ENCODE assay signal across 15 cellular contexts in the genomic region with DNA sequence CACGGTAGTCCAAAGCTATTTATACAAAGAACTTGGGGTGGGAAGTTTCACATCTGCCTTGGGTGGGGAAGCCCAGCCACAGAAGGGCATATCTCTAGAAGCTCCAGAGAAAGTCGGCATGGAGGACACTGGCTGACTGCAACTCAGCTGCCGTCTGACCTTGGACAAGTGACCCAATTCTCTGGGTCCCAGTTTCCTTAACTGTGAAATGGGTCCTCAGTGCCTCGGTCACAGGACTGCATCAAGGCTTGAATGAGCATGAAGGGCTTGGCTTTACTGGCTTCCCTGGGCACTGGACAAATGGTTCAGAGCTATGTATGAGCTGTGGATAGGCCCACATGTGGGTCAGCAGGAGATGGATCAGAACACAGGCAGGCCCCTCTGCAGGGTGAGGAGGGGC. TPM values are rescaled to one million over a fixed set of nuclear protein-coding genes. Genes with fewer than 3 reads are reported as not detected.
A peak's percentile ranks its signal among the peaks of the same experiment; 100 is the strongest.
DNase-seq lines count a peak whose midpoint lies in the region; ATAC-seq, FAIRE-seq and TF ChIP-seq lines count a peak whose summit lies in the region.
"Had no signal": no experiment of that assay in that cellular context is flagged by ENCODE, and none has a peak within 500 bp of the region (broad histone marks: within the 10 kb centered on the region; RNA-seq: fewer than 3 reads in every experiment).

No MANE protein-coding gene starts in this region.

- no peaks in the 10 kb centered on the region for H3K9me3 Mint-ChIP-seq in activated CD8-positive, alpha-beta T cell treated with anti-CD3 and anti-CD28 coated beads, Interleukin-2, amount 10 ng/mL, durations not matched to agents 7 days and 5 days (ENCODE audit: insufficient read depth)
- H3K9me3 Mint-ChIP-seq in immature natural killer cell = no peaks in the 10 kb centered on the region
- H3K9me3 Mint-ChIP-seq: nephron had no signal

- H3K9ac ChIP-seq in HepG2 (ENCODE audit: insufficient read depth, low read depth, low read length) = no peak overlapping the region

- no peak for TF ChIP-seq POLR2A in HepG2 (IDR thresholded peaks at IDR 0.05; ENCODE audit: insufficient read depth in 1 of 2, low read depth in 2 of 2, low read length in 2 of 2)
- no peak for TF ChIP-seq POLR2A in right lobe of liver (IDR thresholded peaks at IDR 0.05)

- H3K4me3 ChIP-seq in HepG2 (replicated peaks in 1 of 3; ENCODE audit: insufficient read depth in 1 of 3, low read depth in 2 of 3, low read length in 3 of 3) (no peak overlapping the region), right lobe of liver (no peak overlapping the region), aorta (ENCODE audit: low read length in 2 of 2) (no peak overlapping the region)
- H3K4me3 ChIP-seq: adrenal gland, gastrocnemius medialis had no signal

- H2AFZ ChIP-seq in HepG2 (ENCODE audit: low read length) = no peak overlapping the region

- no peak for TF ChIP-seq RAD21 in HepG2 (CRISPR knock-in tag; IDR thresholded peaks at IDR 0.05)

- H3K4me1 ChIP-seq in HepG2 (ENCODE audit: insufficient read depth, low read length) = peaks cover 78% of the 10 kb centered on the region
- peaks cover 0 to 16% (median 3%) of the 10 kb centered on the region in 4 donors for H3K4me1 ChIP-seq in right lobe of liver
- no peaks in the 10 kb centered on the region for H3K4me1 ChIP-seq in aorta (ENCODE audit: control insufficient read depth in 1 of 2, insufficient read depth in 2 of 2, low read length in 2 of 2)
- H3K4me1 ChIP-seq: gastrocnemius medialis had no signal

- CTCF ChIA-PET in HepG2 (lab: Yijun Ruan, JAX; ENCODE audit: low intra/inter-chr PET ratio, low total read pairs) = no interaction called here
- CTCF ChIA-PET in activated CD8-positive, alpha-beta T cell treated with anti-CD3 and anti-CD28 coated beads, Interleukin-2, amount 10 ng/mL, durations not matched to agents 7 days and 5 days (lab: Charles Lee) = interaction anchor here (8.4 to 12.2 kb wide), 2 partner anchors 11 to 123 kb away, joined by 241 to 285 read pairs; no protein-coding TSS in a partner anchor

- no TSS peak for BruUV-seq in HepG2 (replicated peaks; lab: Mats Ljungman, UMichigan)

- H3K9me3 ChIP-seq in HepG2 (ENCODE audit: low read length) = no peaks in the 10 kb centered on the region
- no peaks in the 10 kb centered on the region for H3K9me3 ChIP-seq in right lobe of liver
- no peaks in the 10 kb centered on the region for H3K9me3 ChIP-seq in aorta (ENCODE audit: control insufficient read depth, low read length)
- H3K9me3 ChIP-seq: adrenal gland, gastrocnemius medialis had no signal

- intact Hi-C loops in HepG2 (cut with micrococcal nuclease; ENCODE audit: unreplicated experiment) (loop anchor here (10.0 kb wide), 1 partner anchor 248 kb away; no protein-coding TSS in a partner anchor), right lobe of liver (cut with DNase I) (no loop called here), aorta (cut with DNase I) (loop anchor here in 1 of 2 donors (10.0 kb wide), 1 partner anchor 248 kb away; no protein-coding TSS in a partner anchor)

- peaks cover 1 to 4% of the 10 kb centered on the region in 2 experiments; a peak in 2 of 5 replicates for H3K36me3 ChIP-seq in HepG2 (replicated peaks in 1 of 2; ENCODE audit: control insufficient read depth in 1 of 2, insufficient read depth in 2 of 2, low read length in 2 of 2)
- no peaks in the 10 kb centered on the region for H3K36me3 ChIP-seq in right lobe of liver
- no peaks in the 10 kb centered on the region for H3K36me3 ChIP-seq in aorta (ENCODE audit: control insufficient read depth in 1 of 2, insufficient read depth in 2 of 2, low read length in 1 of 2)
- H3K36me3 ChIP-seq: adrenal gland, gastrocnemius medialis had no signal

- peaks cover 22% of the 10 kb centered on the region for H3K36me3 Mint-ChIP-seq in activated CD8-positive, alpha-beta T cell treated with anti-CD3 and anti-CD28 coated beads, Interleukin-2, amount 10 ng/mL, durations not matched to agents 7 days and 5 days (ENCODE audit: low read depth)
- H3K36me3 Mint-ChIP-seq in immature natural killer cell = peaks cover 0 to 7% (median 0%) of the 10 kb centered on the region in 3 donors

- TF ChIP-seq CTCF in HepG2 (CRISPR knock-in tag; IDR thresholded peaks at IDR 0.05) (no peak), right lobe of liver (IDR thresholded peaks at IDR 0.05) (no peak)

- H3K4me1 Mint-ChIP-seq in activated CD8-positive, alpha-beta T cell treated with anti-CD3 and anti-CD28 coated beads, Interleukin-2, amount 10 ng/mL, durations not matched to agents 7 days and 5 days (ENCODE audit: low read depth) = peaks cover 85% of the 10 kb centered on the region
- peaks cover 84 to 96% of the 10 kb centered on the region in 2 donors for H3K4me1 Mint-ChIP-seq in immature natural killer cell

- POLR2A ChIA-PET in HepG2 (lab: Yijun Ruan, JAX) = interaction anchor here (0.9 to 6.5 kb wide), 2 partner anchors 16 to 139 kb away, joined by 3 to 197 read pairs; no protein-coding TSS in a partner anchor
- POLR2A ChIA-PET in activated CD8-positive, alpha-beta T cell treated with anti-CD3 and anti-CD28 coated beads, Interleukin-2, amount 10 ng/mL, durations not matched to agents 7 days and 5 days (lab: Charles Lee) = interaction anchor here (1.3 to 8.3 kb wide), 2 partner anchors 11 to 17 kb away, joined by 4 to 145 read pairs; no protein-coding TSS in a partner anchor

- DNase-seq in HepG2 (ENCODE audit: low spot score) (no peak), right lobe of liver (no peak), immature natural killer cell (no peak), aorta (peak; percentile 4 to 31), GDM1 (lab: John Stamatoyannopoulos, UW) (no peak), RPMI8226 (no peak), NCI-H69 (lab: John Stamatoyannopoulos, UW) (no peak)
- DNase-seq in activated CD8-positive, alpha-beta T cell treated with anti-CD3 and anti-CD28 coated beads, Interleukin-2, amount 10 ng/mL, durations not matched to agents 7 days and 5 days = no peak
- DNase-seq: adrenal gland, cerebellar nuclear complex, gastrocnemius medialis, NCI-H187 treated with DMSO at 0.1 percent for 48 hours had no signal

- no peaks in the 10 kb centered on the region for H3K27me3 Mint-ChIP-seq in activated CD8-positive, alpha-beta T cell treated with anti-CD3 and anti-CD28 coated beads, Interleukin-2, amount 10 ng/mL, durations not matched to agents 7 days and 5 days (ENCODE audit: low read depth)
- H3K27me3 Mint-ChIP-seq in immature natural killer cell (ENCODE audit: low read depth in 3 of 3) = peaks cover 0 to 7% (median 0%) of the 10 kb centered on the region in 3 donors

- H4K20me1 ChIP-seq in HepG2 (ENCODE audit: insufficient read depth, low read length) = no peaks in the 10 kb centered on the region

- no peak for FAIRE-seq in HepG2 (lab: Jason Lieb, UNC)

- no peak overlapping the region for H3K4me3 Mint-ChIP-seq in activated CD8-positive, alpha-beta T cell treated with anti-CD3 and anti-CD28 coated beads, Interleukin-2, amount 10 ng/mL, durations not matched to agents 7 days and 5 days
- H3K4me3 Mint-ChIP-seq in immature natural killer cell = peak overlapping the region; percentile 36 to 60 (median 51)
- H3K4me3 Mint-ChIP-seq: nephron had no signal

- in situ Hi-C loops in HepG2 (cut with HindIII; ENCODE audit: extremely low pct_ligation_motif_present, low pct_unique_long_range_greater_than_20kb) = no loop called here

- H3K79me2 ChIP-seq in HepG2 (ENCODE audit: insufficient read depth, low read length) = no peaks in the 10 kb centered on the region

- TF ChIP-seq EP300 in HepG2 (IDR thresholded peaks at IDR 0.05; ENCODE audit: low read depth in 2 of 2, low read length in 2 of 2) (no peak), HepG2 (CRISPR knock-in tag; IDR thresholded peaks at IDR 0.05; ENCODE audit: borderline replicate concordance) (no peak)

- H3K27me3 ChIP-seq in HepG2 (ENCODE audit: control insufficient read depth in 1 of 2, insufficient read depth in 2 of 2, low read length in 2 of 2) (0 out of 5 replicates have a peak, but pooled peaks cover 0 to 2% of the 10 kb centered on the region in 2 experiments), right lobe of liver (no peaks in the 10 kb centered on the region), aorta (ENCODE audit: control insufficient read depth in 1 of 2, insufficient read depth in 2 of 2, low read length in 1 of 2) (no peaks in the 10 kb centered on the region)
- H3K27me3 ChIP-seq: adrenal gland had no signal

- H3K27ac ChIP-seq in HepG2 (ENCODE audit: extremely low read length, insufficient read depth, low read length) = no peak overlapping the region
- H3K27ac ChIP-seq in right lobe of liver = no peak overlapping the region
- no peak overlapping the region for H3K27ac ChIP-seq in aorta (ENCODE audit: low read depth in 1 of 2, low read length in 2 of 2)
- H3K27ac ChIP-seq: gastrocnemius medialis, HL-60 had no signal

- H3K4me2 ChIP-seq in HepG2 (ENCODE audit: low read depth, low read length) = no peak overlapping the region

- 79% methylated on average over 4 of the region's 4 CpGs for WGBS in HepG2 (ENCODE audit: low lambda C conversion rate)
- 80% methylated on average over 2 of the region's 4 CpGs for WGBS in right lobe of liver (ENCODE audit: insufficient coverage, low coverage, low lambda C conversion rate, missing lambda C conversion rate)
- 81 to 91% methylated on average over 4 of the region's 4 CpGs for WGBS in aorta, 2 donors

- ATAC-seq in HepG2 (no peak), right lobe of liver (no peak), aorta (ENCODE audit: low FRiP score) (no peak)
- ATAC-seq in activated CD8-positive, alpha-beta T cell treated with anti-CD3 and anti-CD28 coated beads, Interleukin-2, amount 10 ng/mL, durations not matched to agents 7 days and 5 days = no peak
- ATAC-seq: gastrocnemius medialis, SK-N-SH treated with all-trans-retinoic acid at 6 μM for 48 hours had no signal

- peak overlapping the region; percentile 86 for H3K27ac Mint-ChIP-seq in activated CD8-positive, alpha-beta T cell treated with anti-CD3 and anti-CD28 coated beads, Interleukin-2, amount 10 ng/mL, durations not matched to agents 7 days and 5 days
- peak overlapping the region in 5 of 6 donors; percentile 79 to 88 (median 83) for H3K27ac Mint-ChIP-seq in immature natural killer cell

RNA-seq across cellular contexts. Expression of a gene that starts 58.6 kb away (rescaled TPM):
- 16.6 and 16.9 TPM in 2 replicates for total RNA-seq in HepG2 (2016; rRNA removed; fragmentation: Illumina TruSeq; extraction: Trizol)
- total RNA-seq in HepG2 (2016; cell fraction: cytosol; rRNA removed; fragmentation: Illumina TruSeq; extraction: Trizol; ENCODE audit: low read depth) = 19.2 and 19.4 TPM in 2 replicates
- 14.6 and 17.1 TPM in 2 replicates for total RNA-seq in HepG2 (2016; cell fraction: insoluble cytoplasmic fraction; rRNA removed; fragmentation: Illumina TruSeq; extraction: Trizol)
- 21.3 and 24.1 TPM in 2 replicates for total RNA-seq in HepG2 (2016; cell fraction: membrane; rRNA removed; fragmentation: Illumina TruSeq; extraction: Trizol)
- 21.2 and 22.3 TPM in 2 replicates for total RNA-seq in HepG2 (2016; cell fraction: nucleus; rRNA removed; fragmentation: Illumina TruSeq; extraction: Trizol)
- 35.4 and 38.7 TPM in 2 replicates for polyA plus RNA-seq in HepG2 (2011; rRNA removed)
- polyA plus RNA-seq in HepG2 (2011; cell fraction: cytosol; rRNA removed) = 16.5 and 20.9 TPM in 2 replicates
- polyA plus RNA-seq in HepG2 (2011; cell fraction: nucleus; rRNA removed) = 91.0 and 107 TPM in 2 replicates
- polyA plus RNA-seq in HepG2 (2012) = 36.0 and 39.2 TPM in 2 replicates
- 35.0 and 39.6 TPM in 2 replicates for polyA plus RNA-seq in HepG2 (2016; cell fraction: cytosol; fragmentation: Illumina TruSeq; extraction: Trizol; ENCODE audit: low read depth)
- polyA plus RNA-seq in HepG2 (2016; cell fraction: insoluble cytoplasmic fraction; fragmentation: Illumina TruSeq; extraction: Trizol; ENCODE audit: low read depth) = 21.6 and 26.9 TPM in 2 replicates
- polyA plus RNA-seq in HepG2 (2016; cell fraction: membrane; fragmentation: Illumina TruSeq; extraction: Trizol; ENCODE audit: low read depth) = 31.2 and 32.6 TPM in 2 replicates
- polyA plus RNA-seq in HepG2 (2016; cell fraction: nucleus; fragmentation: Illumina TruSeq; extraction: Trizol; ENCODE audit: insufficient read depth, low read depth) = 57.5 and 60.6 TPM in 2 replicates
- polyA minus RNA-seq in HepG2 (2011; rRNA and poly(A)+ RNA removed; ENCODE audit: low replicate concordance) = 6.7 and 47.8 TPM in 2 replicates
- polyA minus RNA-seq in HepG2 (2011; cell fraction: cytosol; rRNA and poly(A)+ RNA removed) = 28.0 and 37.6 TPM in 2 replicates
- 30.5 and 30.6 TPM in 2 replicates for polyA minus RNA-seq in HepG2 (2011; cell fraction: nucleus; rRNA and poly(A)+ RNA removed)
- total RNA-seq in right lobe of liver = 1 to 10 TPM; 4.3 to 6.5 (median 5.7) TPM
- 10 to 100 TPM; 22.2 to 24.5 TPM for total RNA-seq in activated CD8-positive, alpha-beta T cell treated with anti-CD3 and anti-CD28 coated beads, Interleukin-2, amount 10 ng/mL, durations not matched to agents 7 days and 5 days
- 10 to 100 TPM in 1 of 3 donors, 1 to 10 TPM in 2; 4.1 to 17.2 (median 9.6) TPM for polyA plus RNA-seq in immature natural killer cell
- total RNA-seq in aorta = 10 to 100 TPM; 13.0 to 29.5 TPM
- polyA plus RNA-seq in aorta = 1 to 10 TPM; 2.3 to 3.0 TPM

Comparison
In these comparisons a context has a peak if more than half of its experiments do, and no peak if none do; other contexts are left out.
1. DNase-seq: peak in aorta (2 of 2); none in HepG2 (single experiment), right lobe of liver (0 of 3), activated CD8-positive, alpha-beta T cell treated with anti-CD3 and anti-CD28 coated beads, Interleukin-2, amount 10 ng/mL, durations not matched to agents 7 days and 5 days (single experiment), immature natural killer cell (0 of 3), GDM1 (single experiment), RPMI8226 (single experiment) and NCI-H69 (single experiment).